9 cellular contexts compared by ENCODE assay signal in genomic region chr15:56244811-56245576, GRCh38. TPM values are rescaled to one million over a fixed set of nuclear protein-coding genes. Genes with fewer than 3 reads are reported as not detected.
DNase-seq lines count a peak whose midpoint lies in the region; ATAC-seq, FAIRE-seq and TF ChIP-seq lines count a peak whose summit lies in the region.
"Had no signal": no experiment of that assay in that cellular context is flagged by ENCODE, and none has a peak within 500 bp of the region (broad histone marks: within the 10 kb centered on the region; RNA-seq: fewer than 3 reads in every experiment).

No MANE protein-coding gene starts in this region.

- no TSS peak for BruUV-seq in HepG2 (replicated peaks; lab: Mats Ljungman, UMichigan)

- H3K4me1 ChIP-seq in breast epithelium (no peaks in the 10 kb centered on the region), HepG2 (ENCODE audit: insufficient read depth, low read length) (peaks cover 25% of the 10 kb centered on the region)

- 2% methylated on average over 9 of the region's 10 CpGs for WGBS in HepG2 (ENCODE audit: low lambda C conversion rate)

- TF ChIP-seq EP300 in HepG2 (IDR thresholded peaks at IDR 0.05; ENCODE audit: low read depth in 2 of 2, low read length in 2 of 2), result 0 out of 4 replicates have a peak, but pooled peaks of 1 of the 2 experiments have one; percentile 16
- TF ChIP-seq EP300 in HepG2 (CRISPR knock-in tag; IDR thresholded peaks at IDR 0.05; ENCODE audit: borderline replicate concordance), result no peak

- in situ Hi-C loops in HepG2 (cut with HindIII; ENCODE audit: extremely low pct_ligation_motif_present, low pct_unique_long_range_greater_than_20kb), result loop anchor here (5.0 kb wide), 1 partner anchor 187 kb away; no protein-coding TSS in a partner anchor

- TF ChIP-seq CTCF in breast epithelium (IDR thresholded peaks at IDR 0.05), result no peak
- TF ChIP-seq CTCF in HepG2 (CRISPR knock-in tag; IDR thresholded peaks at IDR 0.05), result no peak; the same call in 1 of the 2 replicates

- H3K36me3 ChIP-seq in breast epithelium, result no peaks in the 10 kb centered on the region
- H3K36me3 ChIP-seq in HepG2 (replicated peaks in 1 of 2; ENCODE audit: control insufficient read depth in 1 of 2, insufficient read depth in 2 of 2, low read length in 2 of 2), result no peaks in the 10 kb centered on the region; a peak in 1 of 5 replicates

- no peak for TF ChIP-seq RAD21 in HepG2 (CRISPR knock-in tag; IDR thresholded peaks at IDR 0.05)

- CTCF ChIA-PET in HepG2 (lab: Yijun Ruan, JAX; ENCODE audit: low intra/inter-chr PET ratio, low total read pairs), result interaction anchor here (1.1 to 3.1 kb wide), 2 partner anchors 120 to 184 kb away, joined by 4 to 57 read pairs; partner anchors contain the start of gene TEX9

- H2AFZ ChIP-seq in HepG2 (ENCODE audit: low read length), result peak overlapping the region; percentile 98

- peak overlapping the region; percentile 93 to 97 (median 94) for H3K4me3 ChIP-seq in breast epithelium
- H3K4me3 ChIP-seq in HepG2 (replicated peaks in 1 of 3; ENCODE audit: insufficient read depth in 1 of 3, low read depth in 2 of 3, low read length in 3 of 3), result peak overlapping the region; percentile 77 to 84 (median 77)

- intact Hi-C loops in breast epithelium (cut with DNase I; ENCODE audit: low total_unique reads), result no loop called here
- intact Hi-C loops in HepG2 (cut with micrococcal nuclease; ENCODE audit: unreplicated experiment), result loop anchor here (5.0 kb wide), 1 partner anchor 58 kb away; no protein-coding TSS in a partner anchor

- H3K79me2 ChIP-seq in HepG2 (ENCODE audit: insufficient read depth, low read length), result peaks cover 35% of the 10 kb centered on the region

- no peaks in the 10 kb centered on the region for H3K27me3 ChIP-seq in breast epithelium
- no peaks in the 10 kb centered on the region; a peak in 1 of 5 replicates for H3K27me3 ChIP-seq in HepG2 (ENCODE audit: control insufficient read depth in 1 of 2, insufficient read depth in 2 of 2, low read length in 2 of 2)

- H4K20me1 ChIP-seq in HepG2 (ENCODE audit: insufficient read depth, low read length), result no peaks in the 10 kb centered on the region; the same call in 1 of the 2 replicates

- TF ChIP-seq POLR2A in breast epithelium (IDR thresholded peaks at IDR 0.05) (no peak), HepG2 (IDR thresholded peaks at IDR 0.05; ENCODE audit: insufficient read depth in 1 of 2, low read depth in 2 of 2, low read length in 2 of 2) (peak; percentile 67 to 73)

- H3K4me2 ChIP-seq in HepG2 (ENCODE audit: low read depth, low read length), result peak overlapping the region; percentile 95

- DNase-seq in NCI-H1092 treated with DMSO at 0.1 percent for 48 hours (lab: John Stamatoyannopoulos, UW), result peak; percentile 22
- DNase-seq in NCI-H1092 (lab: John Stamatoyannopoulos, UW), result no peak
- DNase-seq in breast epithelium (ENCODE audit: low spot score in 2 of 2), result no peak
- DNase-seq in HepG2 (ENCODE audit: low spot score), result peak; percentile 85
- DNase-seq in stimulated activated CD8-positive, alpha-beta memory T cell treated with anti-CD3 and anti-CD28 coated beads, Interleukin-2, amount 100 ng/mL, for 48 hours (ENCODE audit: low read depth in 2 of 2), result peak; percentile 27 to 43
- no peak for DNase-seq in NCI-H1048 (lab: John Stamatoyannopoulos, UW)
- no peak for DNase-seq in SKM-1 treated with dmso at 0.1 percent for 144 hours (lab: John Stamatoyannopoulos, UW; ENCODE audit: unreplicated experiment)

- peak overlapping the region; percentile 94 to 96 for H3K27ac ChIP-seq in breast epithelium
- H3K27ac ChIP-seq in HepG2 (ENCODE audit: extremely low read length, insufficient read depth, low read length), result peak overlapping the region; percentile 98

- peak; percentile 92 for FAIRE-seq in HepG2 (lab: Jason Lieb, UNC)
- FAIRE-seq: endometrium had no signal

- POLR2A ChIA-PET in HepG2 (lab: Yijun Ruan, JAX), result interaction anchor here (0.7 to 1.4 kb wide), 5 partner anchors 13 to 251 kb away, joined by 3 to 8 read pairs (median 5); partner anchors contain the start of genes MNS1 and NEDD4

- ATAC-seq in SK-N-SH treated with all-trans-retinoic acid at 6 μM for 48 hours (peak; percentile 2; the same call in 2 of the 3 replicates), HepG2 (peak; percentile 81)

- H3K9ac ChIP-seq in HepG2 (ENCODE audit: insufficient read depth, low read depth, low read length), result peak overlapping the region; percentile 76

- no peaks in the 10 kb centered on the region for H3K9me3 ChIP-seq in breast epithelium
- H3K9me3 ChIP-seq in HepG2 (ENCODE audit: low read length), result no peaks in the 10 kb centered on the region

TF ChIP-seq in SK-N-SH treated with all-trans-retinoic acid at 6 μM for 48 hours, 23 proteins besides CTCF, POLR2A, EP300 and RAD21:
- TF ChIP-seq CSRNP3 (CRISPR knock-in tag; IDR thresholded peaks at IDR 0.05) (no peak), ZNF8 (CRISPR knock-in tag; IDR thresholded peaks at IDR 0.05) (no peak), ZC3H10 (CRISPR knock-in tag; IDR thresholded peaks at IDR 0.05) (no peak)
TF ChIP-seq in SK-N-SH treated with all-trans-retinoic acid at 6 μM for 48 hours: peak in this region for 0.

TF ChIP-seq in HepG2, 621 proteins besides CTCF, POLR2A, EP300 and RAD21 (continues in another document):
- TF ChIP-seq CREB3 (CRISPR knock-in tag; IDR thresholded peaks at IDR 0.05) (no peak), CEBPG (CRISPR knock-in tag; IDR thresholded peaks at IDR 0.05) (peak; percentile 71), FOXM1 (CRISPR knock-in tag; IDR thresholded peaks at IDR 0.05) (no peak), MAZ (IDR thresholded peaks at IDR 0.05; ENCODE audit: borderline replicate concordance, low read depth, low read length) (no peak), MAZ (CRISPR knock-in tag; IDR thresholded peaks at IDR 0.05; ENCODE audit: low read depth) (peak; percentile 20; the same call in 1 of the 2 replicates), ZBTB4 (CRISPR knock-in tag; IDR thresholded peaks at IDR 0.05; ENCODE audit: borderline replicate concordance) (0 out of 2 replicates have a peak, but pooled peaks have one; percentile 40), DDIT3 (CRISPR knock-in tag; IDR thresholded peaks at IDR 0.05) (no peak), POLR2AphosphoS5 (IDR thresholded peaks at IDR 0.05; ENCODE audit: low read depth, low read length) (peak; percentile 90)

RNA-seq across cellular contexts. Expression of gene RFX7, which starts 1.3 kb away (rescaled TPM):
- total RNA-seq in breast epithelium (10 to 100 TPM in 2 of 3 donors, 1 to 10 TPM in 1; 8.3 to 14.8 (median 10.8) TPM), HepG2 (2016; rRNA removed; fragmentation: Illumina TruSeq; extraction: Trizol) (8.5 and 13.2 TPM in 2 replicates)
- 0.61 and 0.71 TPM in 2 replicates for total RNA-seq in HepG2 (2016; cell fraction: cytosol; rRNA removed; fragmentation: Illumina TruSeq; extraction: Trizol; ENCODE audit: low read depth)
- total RNA-seq in HepG2 (2016; cell fraction: insoluble cytoplasmic fraction; rRNA removed; fragmentation: Illumina TruSeq; extraction: Trizol), result 8.1 and 12.6 TPM in 2 replicates
- total RNA-seq in HepG2 (2016; cell fraction: membrane; rRNA removed; fragmentation: Illumina TruSeq; extraction: Trizol), result 4.4 and 4.9 TPM in 2 replicates
- 14.1 and 17.4 TPM in 2 replicates for total RNA-seq in HepG2 (2016; cell fraction: nucleus; rRNA removed; fragmentation: Illumina TruSeq; extraction: Trizol)
- polyA plus RNA-seq in HepG2 (2011; rRNA removed), result 9.7 and 10.4 TPM in 2 replicates
- 4.1 and 5.6 TPM in 2 replicates for polyA plus RNA-seq in HepG2 (2011; cell fraction: cytosol; rRNA removed)
- polyA plus RNA-seq in HepG2 (2011; cell fraction: nucleus; rRNA removed), result 22.7 and 25.1 TPM in 2 replicates
- polyA plus RNA-seq in HepG2 (2012), result 12.4 and 13.6 TPM in 2 replicates
- 0.29 TPM in 2 replicates for polyA plus RNA-seq in HepG2 (2016; cell fraction: cytosol; fragmentation: Illumina TruSeq; extraction: Trizol; ENCODE audit: low read depth)
- polyA plus RNA-seq in HepG2 (2016; cell fraction: insoluble cytoplasmic fraction; fragmentation: Illumina TruSeq; extraction: Trizol; ENCODE audit: low read depth), result 12.3 and 13.9 TPM in 2 replicates
- 1.4 and 1.7 TPM in 2 replicates for polyA plus RNA-seq in HepG2 (2016; cell fraction: membrane; fragmentation: Illumina TruSeq; extraction: Trizol; ENCODE audit: low read depth)
- 44.5 and 48.9 TPM in 2 replicates for polyA plus RNA-seq in HepG2 (2016; cell fraction: nucleus; fragmentation: Illumina TruSeq; extraction: Trizol; ENCODE audit: insufficient read depth, low read depth)
- polyA minus RNA-seq in HepG2 (2011; rRNA and poly(A)+ RNA removed; ENCODE audit: low replicate concordance), result 19.3 and 20.3 TPM in 2 replicates
- 13.1 and 15.6 TPM in 2 replicates for polyA minus RNA-seq in HepG2 (2011; cell fraction: cytosol; rRNA and poly(A)+ RNA removed)
- 22.4 and 24.4 TPM in 2 replicates for polyA minus RNA-seq in HepG2 (2011; cell fraction: nucleus; rRNA and poly(A)+ RNA removed)

Comparison
In these comparisons a context has a peak if more than half of its experiments do, and no peak if none do; other contexts are left out.
1. DNase-seq: peak in NCI-H1092 treated with DMSO at 0.1 percent for 48 hours (single experiment), HepG2 (single experiment) and stimulated activated CD8-positive, alpha-beta memory T cell treated with anti-CD3 and anti-CD28 coated beads, Interleukin-2, amount 100 ng/mL, for 48 hours (2 of 2); none in NCI-H1092 (single experiment), breast epithelium (0 of 2), NCI-H1048 (single experiment) and SKM-1 treated with dmso at 0.1 percent for 144 hours (single experiment).